Comparison of ENCODE assay signal across 14 cellular contexts in genomic region chr5:96973561-96974401, GRCh38. TPM values are rescaled to one million over a fixed set of nuclear protein-coding genes. Genes with fewer than 3 reads are reported as not detected.
A peak's percentile ranks its signal among the peaks of the same experiment; 100 is the strongest.
DNase-seq lines count a peak whose midpoint lies in the region; ATAC-seq, FAIRE-seq and TF ChIP-seq lines count a peak whose summit lies in the region.
"Had no signal": no experiment of that assay in that cellular context is flagged by ENCODE, and none has a peak within 500 bp of the region (broad histone marks: within the 10 kb centered on the region; RNA-seq: fewer than 3 reads in every experiment).

No MANE protein-coding gene starts in this region.

- peaks cover 2% of the 10 kb centered on the region for H3K4me1 ChIP-seq in ovary (ENCODE audit: insufficient read depth)

- H3K4me3 ChIP-seq in ovary = no peak overlapping the region
- H3K4me3 ChIP-seq: coronary artery had no signal

- H3K4me1 Mint-ChIP-seq in CD4-positive, alpha-beta T cell (ENCODE audit: low read depth) = peaks cover 88% of the 10 kb centered on the region
- peaks cover 54 to 76% of the 10 kb centered on the region in 2 donors for H3K4me1 Mint-ChIP-seq in effector memory CD8-positive, alpha-beta T cell (ENCODE audit: low read depth in 2 of 2)

- peak overlapping the region; percentile 67 for H3K27ac Mint-ChIP-seq in CD4-positive, alpha-beta T cell
- H3K27ac Mint-ChIP-seq in effector memory CD8-positive, alpha-beta T cell = peak overlapping the region; percentile 9 to 69

- TF ChIP-seq CTCF in CD4-positive, alpha-beta T cell (IDR thresholded peaks at IDR 0.05) = no peak
- TF ChIP-seq CTCF in ovary (IDR thresholded peaks at IDR 0.05) = no peak

- H3K36me3 Mint-ChIP-seq in CD4-positive, alpha-beta T cell (ENCODE audit: low read depth) = peaks cover 7% of the 10 kb centered on the region
- peaks cover 8% of the 10 kb centered on the region for H3K36me3 Mint-ChIP-seq in effector memory CD8-positive, alpha-beta T cell (ENCODE audit: insufficient read depth)

- intact Hi-C loops in CD4-positive, alpha-beta T cell (cut with DNase I, micrococcal nuclease) = loop anchor here in 1 of 2 experiments (5.0 kb wide), 1 partner anchor 36 kb away; the partner anchor contains the start of gene LNPEP
- intact Hi-C loops in ovary (cut with DNase I) = no loop called here

- H3K36me3 ChIP-seq in ovary = no peaks in the 10 kb centered on the region

- 90 to 93% (median 92%) methylated on average over 2 of the region's 2 CpGs for WGBS in ovary, 3 donors

- H3K9me3 ChIP-seq in CD4-positive, alpha-beta T cell (ENCODE audit: control insufficient read depth, low read length) = no peaks in the 10 kb centered on the region
- no peaks in the 10 kb centered on the region for H3K9me3 ChIP-seq in ovary

- CTCF ChIA-PET in CD4-positive, alpha-beta T cell (lab: Charles Lee) = no interaction called here

- H3K27ac ChIP-seq in CD4-positive, alpha-beta T cell (ENCODE audit: low read depth, low read length) = no peak overlapping the region
- no peak overlapping the region for H3K27ac ChIP-seq in ovary
- H3K27ac ChIP-seq: coronary artery, VCaP had no signal

- H3K27me3 Mint-ChIP-seq in CD4-positive, alpha-beta T cell = no peaks in the 10 kb centered on the region
- no peaks in the 10 kb centered on the region for H3K27me3 Mint-ChIP-seq in effector memory CD8-positive, alpha-beta T cell

- no peaks in the 10 kb centered on the region for H3K27me3 ChIP-seq in CD4-positive, alpha-beta T cell (ENCODE audit: control insufficient read depth, insufficient read depth, low read length)
- no peaks in the 10 kb centered on the region for H3K27me3 ChIP-seq in ovary

- peak overlapping the region; percentile 53 for H3K4me3 Mint-ChIP-seq in CD4-positive, alpha-beta T cell
- H3K4me3 Mint-ChIP-seq in effector memory CD8-positive, alpha-beta T cell = peak overlapping the region; percentile 53 to 63

- no peak for TF ChIP-seq POLR2A in ovary (IDR thresholded peaks at IDR 0.05)

- TF ChIP-seq EP300 in ovary (IDR thresholded peaks at IDR 0.05) = no peak

- ATAC-seq in CD4-positive, alpha-beta T cell (ENCODE audit: poor library complexity) = peak; percentile 92
- peak; percentile 91 for ATAC-seq in effector memory CD8-positive, alpha-beta T cell (replicated peaks)
- no peak for ATAC-seq in GM21825 (IDR thresholded peaks at IDR 0.05; ENCODE audit: unreplicated experiment)

- FAIRE-seq in GM19239 (lab: Jason Lieb, UNC) = peak; percentile 93

- POLR2A ChIA-PET in CD4-positive, alpha-beta T cell (lab: Charles Lee) = interaction anchor here (0.9 to 2.5 kb wide), 3 partner anchors 15 to 105 kb away, joined by 4 to 14 read pairs (median 4); partner anchors contain the start of gene LNPEP

- DNase-seq in CD4-positive, alpha-beta T cell = no peak
- DNase-seq in GM19239 (ENCODE audit: insufficient read length, low spot score) (no peak), NCI-H526 treated with DMSO at 0.1 percent for 48 hours (lab: John Stamatoyannopoulos, UW) (peak; percentile 33), DMS153 (lab: John Stamatoyannopoulos, UW) (no peak), occipital lobe (lab: John Stamatoyannopoulos, UW) (no peak), ovary (no peak)
- no peak for DNase-seq in effector memory CD8-positive, alpha-beta T cell
- DNase-seq: NCI-H1436 treated with DMSO at 0.1 percent for 48 hours; NCI-H748 treated with DMSO at 0.1 percent for 48 hours; SHP77 treated with DMSO at 0.1 percent for 48 hours; stimulated activated CD4-positive, alpha-beta T cell treated with anti-CD3 and anti-CD28 coated beads, Interleukin-4, amount 100 ng/mL, for 4 hours had no signal

- no peaks in the 10 kb centered on the region for H3K9me3 Mint-ChIP-seq in CD4-positive, alpha-beta T cell
- no peaks in the 10 kb centered on the region for H3K9me3 Mint-ChIP-seq in effector memory CD8-positive, alpha-beta T cell

RNA-seq across cellular contexts. Expression of gene LNPEP, which starts 37.9 kb away (rescaled TPM):
- 10 to 100 TPM; 52.0 to 52.7 TPM for total RNA-seq in CD4-positive, alpha-beta T cell
- total RNA-seq in occipital lobe = 70.7 TPM
- total RNA-seq in ovary = 10 to 100 TPM; 22.1 to 45.5 (median 34.5) TPM
- polyA plus RNA-seq in ovary = 10 to 100 TPM in 1 of 2 donors, 1 to 10 TPM in 1; 7.6 to 14.2 TPM
